15 cellular contexts compared by ENCODE assay signal in genomic region chr2:120683701-120684100, GRCh38. TPM values are rescaled to one million over a fixed set of nuclear protein-coding genes. Genes with fewer than 3 reads are reported as not detected.
DNase-seq lines count a peak whose midpoint lies in the region; ATAC-seq, FAIRE-seq and TF ChIP-seq lines count a peak whose summit lies in the region.
"Had no signal": no experiment of that assay in that cellular context is flagged by ENCODE, and none has a peak within 500 bp of the region (broad histone marks: within the 10 kb centered on the region; RNA-seq: fewer than 3 reads in every experiment).

No MANE protein-coding gene starts in this region.

- WGBS in transverse colon (ENCODE audit: low coverage in 1 of 2), 2 donors, result 70% methylated on average over 4 of the region's 4 CpGs; no CpG with 5 or more reads in 1 of the 2 donors

- no peak for TF ChIP-seq EP300 in transverse colon (IDR thresholded peaks at IDR 0.05; ENCODE audit: low read depth)

- no peak for TF ChIP-seq POLR2A in transverse colon (IDR thresholded peaks at IDR 0.05)
- TF ChIP-seq POLR2A in GM18505 (IDR thresholded peaks at IDR 0.05; ENCODE audit: borderline replicate concordance, extremely low read depth, insufficient read depth, insufficient read length), result no peak

- CTCF ChIA-PET in HEK293 (lab: Yijun Ruan, JAX), result interaction anchor here (0.8 to 4.3 kb wide), 5 partner anchors 11 to 508 kb away, joined by 4 to 25 read pairs (median 9); no protein-coding TSS in a partner anchor

- no peak overlapping the region for H3K4me3 Mint-ChIP-seq in neural crest cell
- H3K4me3 Mint-ChIP-seq: CD4-positive, alpha-beta T cell had no signal

- DNase-seq in bronchial epithelial cell (ENCODE audit: low read depth) (no peak), neural crest cell (ENCODE audit: low read depth, low spot score) (no peak), transverse colon (no peak), RKO (ENCODE audit: low spot score) (no peak), NCI-H1694 (lab: John Stamatoyannopoulos, UW) (no peak)
- no peak for DNase-seq in stimulated activated CD8-positive, alpha-beta memory T cell treated with anti-CD3 and anti-CD28 coated beads, Interleukin-4, amount 100 ng/mL, for 48 hours
- DNase-seq: CD4-positive, alpha-beta T cell; KBM-7; NCI-H1436 treated with DMSO at 0.1 percent for 48 hours; NCI-H2081; NCI-H510A; NCI-H774; PC-9 had no signal

- TF ChIP-seq CTCF in HEK293 (tag by site-specific recombination; IDR thresholded peaks at IDR 0.05), result no peak
- TF ChIP-seq CTCF in bronchial epithelial cell (IDR thresholded peaks at IDR 0.05; ENCODE audit: insufficient read depth, low read length, severe bottlenecking), result no peak
- TF ChIP-seq CTCF in neural crest cell (conservative IDR thresholded peaks at IDR 0.05), result no peak
- no peak for TF ChIP-seq CTCF in transverse colon (IDR thresholded peaks at IDR 0.05)

- peaks cover 12% of the 10 kb centered on the region for H3K27me3 Mint-ChIP-seq in neural crest cell (ENCODE audit: low read depth)

- ATAC-seq in GM18505 (IDR thresholded peaks at IDR 0.05; ENCODE audit: unreplicated experiment), result no peak

- H3K27ac ChIP-seq in HEK293 (ENCODE audit: extremely low read depth, low read depth, low read length) (no peak overlapping the region), transverse colon (peak overlapping the region in 3 of 4 donors; percentile 33 to 63 (median 36))
- H3K27ac ChIP-seq: PC-9 had no signal

- no peaks in the 10 kb centered on the region for H3K9me3 Mint-ChIP-seq in neural crest cell
- H3K9me3 Mint-ChIP-seq: CD4-positive, alpha-beta T cell had no signal

- no peaks in the 10 kb centered on the region for H3K36me3 Mint-ChIP-seq in neural crest cell (ENCODE audit: low read depth)

- H3K4me1 ChIP-seq in HEK293 (ENCODE audit: control insufficient read depth, insufficient read depth, low read length), result no peaks in the 10 kb centered on the region
- H3K4me1 ChIP-seq in transverse colon, result peaks cover 0 to 4% (median 4%) of the 10 kb centered on the region in 4 donors

- H3K9me3 ChIP-seq in HEK293 (ENCODE audit: control insufficient read depth, insufficient read depth, low read depth, low read length) (no peaks in the 10 kb centered on the region), transverse colon (no peaks in the 10 kb centered on the region)

- peak overlapping the region; percentile 9 for H3K27ac Mint-ChIP-seq in neural crest cell (ENCODE audit: unreplicated experiment)
- H3K27ac Mint-ChIP-seq: CD4-positive, alpha-beta T cell had no signal

- H3K36me3 ChIP-seq in HEK293 (ENCODE audit: control insufficient read depth in 2 of 2, insufficient read depth in 1 of 2, low read length in 2 of 2) (no peaks in the 10 kb centered on the region), bronchial epithelial cell (ENCODE audit: control insufficient read depth, insufficient read depth, low read length) (no peaks in the 10 kb centered on the region), transverse colon (no peaks in the 10 kb centered on the region)

- H3K27me3 ChIP-seq in bronchial epithelial cell (ENCODE audit: control insufficient read depth, insufficient read depth, low read length) (peaks cover 6% of the 10 kb centered on the region), transverse colon (peaks cover 15% of the 10 kb centered on the region)

- POLR2A ChIA-PET in HEK293 (lab: Yijun Ruan, JAX), result interaction anchor here (1.1 kb wide), 1 partner anchor 339 kb away, joined by 3 read pairs; no protein-coding TSS in a partner anchor

- H3K4me3 ChIP-seq in HEK293 (ENCODE audit: low read depth, low read length), result no peak overlapping the region
- H3K4me3 ChIP-seq in bronchial epithelial cell (ENCODE audit: low read depth, low read length), result no peak overlapping the region
- H3K4me3 ChIP-seq in transverse colon, result no peak overlapping the region
- H3K4me3 ChIP-seq: PC-9 had no signal

- H3K4me1 Mint-ChIP-seq in neural crest cell, result no peaks in the 10 kb centered on the region

- peak; percentile 50 for FAIRE-seq in bronchial epithelial cell (lab: Jason Lieb, UNC)

- intact Hi-C loops in transverse colon (cut with DNase I; ENCODE audit: low total_unique reads), result loop anchor here (10.0 kb wide), 1 partner anchor 609 kb away; no protein-coding TSS in a partner anchor

- in situ Hi-C loops in transverse colon (cut with MboI; ENCODE audit: low pct_ligation_motif_present in 1 of 4, low pct_unique_long_range_greater_than_20kb in 1 of 4, low sequenced_read_pairs in 3 of 4), result loop anchor here in 3 of 4 donors (10.0 to 25.0 kb wide), 2 partner anchors 339 to 679 kb away; partner anchors contain the start of gene INHBB (in 1 of the 3)

TF ChIP-seq in HEK293, 187 proteins besides CTCF, POLR2A, EP300 and RAD21:
- TF ChIP-seq ZNF449 (tag by site-specific recombination; IDR thresholded peaks at IDR 0.05), result 0 out of 2 replicates have a peak, but pooled peaks have one; percentile 35
- TF ChIP-seq ZNF10 (tag by site-specific recombination; IDR thresholded peaks at IDR 0.05), result peak; percentile 99
- no peak for TF ChIP-seq ZNF776 (tag by site-specific recombination; IDR thresholded peaks at IDR 0.05; ENCODE audit: borderline replicate concordance)
- TF ChIP-seq SCRT2 (tag by site-specific recombination; IDR thresholded peaks at IDR 0.05), result peak; percentile 84

RNA-seq across cellular contexts. Expression of gene GLI2, which starts 52.0 kb away (rescaled TPM):
- total RNA-seq in bronchial epithelial cell (under 0.01 and 0.26 TPM in 2 replicates), neural crest cell (48.8 and 49.1 TPM in 2 replicates), transverse colon (10 to 100 TPM in 1 of 4 donors, 1 to 10 TPM in 3; 1.1 to 15.1 (median 4.2) TPM)
- total RNA-seq: CD4-positive, alpha-beta T cell had no signal
